In genomic region chr3:179146911-179147570, GRCh38 we compare ENCODE assay signal across 8 cellular contexts. TPM values are rescaled to one million over a fixed set of nuclear protein-coding genes. Genes with fewer than 3 reads are reported as not detected.
DNase-seq lines count a peak whose midpoint lies in the region; ATAC-seq and TF ChIP-seq lines count a peak whose summit lies in the region.

No MANE protein-coding gene starts in this region.

- H3K27me3 ChIP-seq in HAP-1 (ENCODE audit: low read depth) (no peaks in the 10 kb centered on the region; the same call in 1 of the 2 replicates), Loucy (ENCODE audit: insufficient read depth, low read length, poor library complexity, severe bottlenecking) (no peaks in the 10 kb centered on the region), stomach smooth muscle (ENCODE audit: control insufficient read depth in 1 of 2, insufficient read depth in 2 of 2, low read length in 2 of 2) (no peaks in the 10 kb centered on the region)

- no peaks in the 10 kb centered on the region for H3K36me3 Mint-ChIP-seq in chondrocyte (ENCODE audit: low read depth)

- H3K4me3 ChIP-seq in HAP-1 (peak overlapping the region; percentile 77), Loucy (ENCODE audit: low read length, poor library complexity, severe bottlenecking) (peak overlapping the region; percentile 96), stomach smooth muscle (ENCODE audit: low read length in 2 of 2) (peak overlapping the region; percentile 78 to 93)

- H3K4me1 ChIP-seq in HAP-1: peaks cover 13% of the 10 kb centered on the region
- peaks cover 25% of the 10 kb centered on the region for H3K4me1 ChIP-seq in Loucy (ENCODE audit: insufficient read depth, low read length, poor library complexity, severe bottlenecking)
- no peaks in the 10 kb centered on the region for H3K4me1 ChIP-seq in stomach smooth muscle (ENCODE audit: control insufficient read depth, insufficient read depth, low read length)

- in situ Hi-C loops in HAP-1 (cut with MboI; ENCODE audit: low sequenced_read_pairs): loop anchor here (25.0 kb wide), 1 partner anchor 165 kb away; the partner anchor contains the start of gene ZNF639

- no peaks in the 10 kb centered on the region for H3K9me3 ChIP-seq in HAP-1
- H3K9me3 ChIP-seq in Loucy (ENCODE audit: insufficient read depth, low read depth, low read length): no peaks in the 10 kb centered on the region
- no peaks in the 10 kb centered on the region for H3K9me3 ChIP-seq in stomach smooth muscle (ENCODE audit: control insufficient read depth in 2 of 2, low read length in 2 of 2)

- H3K9ac ChIP-seq in Loucy (ENCODE audit: low read depth, low read length, poor library complexity, severe bottlenecking) (peak overlapping the region; percentile 87), stomach smooth muscle (ENCODE audit: low read length in 2 of 2) (peak overlapping the region; percentile 70 to 85)

- peak overlapping the region; percentile 96 for H3K4me2 ChIP-seq in Loucy (ENCODE audit: low read depth, low read length, poor library complexity, severe bottlenecking)

- H3K36me3 ChIP-seq in HAP-1 (replicated peaks): no peaks in the 10 kb centered on the region
- H3K36me3 ChIP-seq in Loucy (ENCODE audit: insufficient read depth, low read length): no peaks in the 10 kb centered on the region
- H3K36me3 ChIP-seq in stomach smooth muscle (ENCODE audit: control insufficient read depth in 2 of 2, insufficient read depth in 2 of 2, low read length in 2 of 2): no peaks in the 10 kb centered on the region

- no peak overlapping the region for H3K4me3 Mint-ChIP-seq in chondrocyte (ENCODE audit: unreplicated experiment)

- no peaks in the 10 kb centered on the region for H3K9me2 ChIP-seq in Loucy (replicated peaks; ENCODE audit: low read depth, low read length)

- H3F3A ChIP-seq in Loucy (ENCODE audit: low read depth): no peaks in the 10 kb centered on the region

- no peaks in the 10 kb centered on the region for H3K9me3 Mint-ChIP-seq in chondrocyte (ENCODE audit: low read depth)

- peak; percentile 71 for ATAC-seq in Right ventricle myocardium inferior

- DNase-seq in Right ventricle myocardium inferior (ENCODE audit: missing footprints) (no peak), cardiac septum (ENCODE audit: low spot score) (no peak), HAP-1 (ENCODE audit: low spot score in 2 of 2) (peak; percentile 35 to 79), RPMI7951 (ENCODE audit: low read depth) (peak; percentile 77), chondrocyte (ENCODE audit: low spot score) (no peak), kidney glomerular epithelial cell (lab: John Stamatoyannopoulos, UW) (peak; percentile 75)

- no peaks in the 10 kb centered on the region for H3K27me3 Mint-ChIP-seq in chondrocyte (ENCODE audit: low read depth)

- TF ChIP-seq CTCF in Loucy (conservative IDR thresholded peaks at IDR 0.05; ENCODE audit: low read length): peak; percentile 82
- peak; percentile 93 for TF ChIP-seq CTCF in chondrocyte (IDR thresholded peaks at IDR 0.05)

- intact Hi-C loops in Right ventricle myocardium inferior (cut with DNase I) (loop anchor here (1.0 to 5.0 kb wide), 5 partner anchors 35 to 416 kb away; partner anchors contain the start of genes ACTL6A and ZMAT3), cardiac septum (cut with DNase I) (loop anchor here (5.0 kb wide), 3 partner anchors 35 to 415 kb away; partner anchors contain the start of gene ACTL6A)

- H2AFZ ChIP-seq in Loucy (ENCODE audit: low read length): peak overlapping the region; percentile 89

- peaks cover 36% of the 10 kb centered on the region for H4K20me1 ChIP-seq in Loucy (ENCODE audit: insufficient read depth, low read length, poor library complexity, severe bottlenecking)

- H3K79me2 ChIP-seq in Loucy (ENCODE audit: insufficient read depth, low read length): peaks cover 37% of the 10 kb centered on the region

- peaks cover 43% of the 10 kb centered on the region for H3K4me1 Mint-ChIP-seq in chondrocyte (ENCODE audit: low read depth)

- no peak overlapping the region for H3K27ac Mint-ChIP-seq in chondrocyte (ENCODE audit: unreplicated experiment)

- H3K27ac ChIP-seq in stomach smooth muscle (ENCODE audit: low read length): peak overlapping the region; percentile 83

RNA-seq across cellular contexts. Expression of gene PIK3CA, which starts 1.1 kb away (rescaled TPM):
- total RNA-seq in Right ventricle myocardium inferior (21.1 TPM), cardiac septum (28.8 TPM), chondrocyte (29.0 to 40.5 TPM (median 29.3 TPM) in 3 replicates)
- 19.0 and 23.9 TPM in 2 replicates for total RNA-seq in RPMI7951 (2014; rRNA removed; shearing (Covaris generic))

Comparison
In these comparisons a context has a peak if more than half of its experiments do, and no peak if none do; other contexts are left out.
1. DNase-seq: peak in HAP-1 (2 of 2), RPMI7951 (single experiment) and kidney glomerular epithelial cell (single experiment); none in Right ventricle myocardium inferior (single experiment), cardiac septum (single experiment) and chondrocyte (single experiment).
2. Peak in every context shown above with its lines, with median percentiles within 50 percentile points of each other: H3K4me3 ChIP-seq.